8 cellular contexts compared by ENCODE assay signal in the genomic region with DNA sequence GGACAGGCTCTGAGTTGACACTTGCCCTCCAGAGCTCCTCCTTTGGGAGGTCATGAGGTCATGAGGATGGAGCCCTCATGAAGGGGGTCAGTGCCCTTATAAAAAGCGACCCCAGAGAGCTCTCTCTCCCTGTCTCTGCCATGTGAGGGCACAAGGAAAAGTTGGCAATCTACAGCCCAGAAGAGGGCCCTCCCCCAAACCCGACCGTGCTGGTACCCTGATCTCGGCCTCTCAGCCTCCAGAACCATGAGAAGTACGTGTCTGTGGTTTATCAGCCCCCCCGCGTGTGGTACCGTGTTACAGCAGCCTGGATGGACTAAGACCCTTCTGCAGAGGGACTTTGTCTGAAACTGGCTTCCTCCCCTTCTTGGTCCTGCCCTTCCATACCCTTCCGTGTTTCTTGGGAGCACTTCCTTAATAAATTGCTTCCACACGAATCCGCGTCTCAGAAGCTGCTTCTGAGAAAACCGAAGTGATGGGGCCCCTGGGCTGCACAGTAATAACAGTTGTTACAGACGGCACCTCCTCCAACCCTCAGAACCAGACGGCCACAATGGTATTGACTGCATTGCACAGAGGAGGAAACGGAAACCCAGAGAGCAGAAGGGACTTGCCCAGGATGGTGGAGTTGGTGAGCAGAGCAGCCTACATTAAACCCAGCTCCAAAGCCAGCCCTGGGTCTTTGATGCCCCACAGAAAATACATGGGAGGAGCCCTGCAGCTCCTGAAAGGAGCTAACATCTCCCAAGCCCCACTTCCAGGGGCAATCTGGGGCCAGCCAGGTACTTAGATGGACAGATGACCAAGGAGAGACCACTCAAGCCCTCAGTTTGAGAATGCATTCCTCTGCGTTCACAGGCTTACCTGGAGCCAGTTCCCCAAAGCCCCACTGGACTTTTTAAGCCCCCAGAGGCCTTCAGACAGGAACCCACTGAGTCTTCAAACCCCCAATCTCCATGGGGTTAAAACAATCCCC.
DNase-seq lines count a peak whose midpoint lies in the region; ATAC-seq lines count a peak whose summit lies in the region.

No MANE protein-coding gene starts in this region.

- no peaks in the 10 kb centered on the region for H3K36me3 ChIP-seq in SJSA1

- peaks cover 46% of the 10 kb centered on the region for H3K4me1 ChIP-seq in SJSA1 (replicated peaks)

- H3K27me3 ChIP-seq in SJSA1 (replicated peaks): no peaks in the 10 kb centered on the region

- H3K4me1 Mint-ChIP-seq in activated naive CD4-positive, alpha-beta T cell treated with anti-CD3 and anti-CD28 coated beads, Interleukin-2, amount 50 U/mL, for 24 hours: peaks cover 60% of the 10 kb centered on the region

- no peak overlapping the region for H3K4me3 ChIP-seq in SJSA1

- peak overlapping the region; percentile 83 for H3K4me3 Mint-ChIP-seq in activated naive CD4-positive, alpha-beta T cell treated with anti-CD3 and anti-CD28 coated beads, Interleukin-2, amount 50 U/mL, for 24 hours

- peak overlapping the region; percentile 98 for H3K27ac Mint-ChIP-seq in activated naive CD4-positive, alpha-beta T cell treated with anti-CD3 and anti-CD28 coated beads, Interleukin-2, amount 50 U/mL, for 24 hours

- no peaks in the 10 kb centered on the region for H3K9me3 Mint-ChIP-seq in activated naive CD4-positive, alpha-beta T cell treated with anti-CD3 and anti-CD28 coated beads, Interleukin-2, amount 50 U/mL, for 24 hours

- DNase-seq in SJSA1 (ENCODE audit: low read depth in 1 of 2, low spot score in 2 of 2) (peak in 1 of 2 experiments; percentile 6), NCI-H146 treated with DMSO at 0.1 percent for 48 hours (lab: John Stamatoyannopoulos, UW; ENCODE audit: unreplicated experiment) (no peak), substantia nigra (lab: John Stamatoyannopoulos, UW) (no peak), NCI-H1436 treated with DMSO at 0.1 percent for 48 hours (lab: John Stamatoyannopoulos, UW) (no peak)
- peak; percentile 81 for DNase-seq in stimulated activated CD4-positive, alpha-beta T cell treated with anti-CD3 and anti-CD28 coated beads, Interleukin-4, amount 100 ng/mL, for 24 hours

- H3K27ac ChIP-seq in SJSA1 (peak overlapping the region; percentile 65), substantia nigra (ENCODE audit: low read depth, low read length, poor library complexity, severe bottlenecking) (no peak overlapping the region)

- no peaks in the 10 kb centered on the region for H3K9me3 ChIP-seq in SJSA1 (replicated peaks)

- ATAC-seq in GM18870 (IDR thresholded peaks at IDR 0.05; ENCODE audit: unreplicated experiment): peak; percentile 71
- peak; percentile 38 for ATAC-seq in HG02970 (IDR thresholded peaks at IDR 0.05; ENCODE audit: low FRiP score, unreplicated experiment)

- H3K27me3 Mint-ChIP-seq in activated naive CD4-positive, alpha-beta T cell treated with anti-CD3 and anti-CD28 coated beads, Interleukin-2, amount 50 U/mL, for 24 hours: no peaks in the 10 kb centered on the region

- H3K36me3 Mint-ChIP-seq in activated naive CD4-positive, alpha-beta T cell treated with anti-CD3 and anti-CD28 coated beads, Interleukin-2, amount 50 U/mL, for 24 hours: no peaks in the 10 kb centered on the region
